8 cellular contexts compared by ENCODE assay signal in genomic region chr3:155744091-155744625, GRCh38. TPM values are rescaled to one million over a fixed set of nuclear protein-coding genes. Genes with fewer than 3 reads are reported as not detected.
A peak's percentile ranks its signal among the peaks of the same experiment; 100 is the strongest.
DNase-seq lines count a peak whose midpoint lies in the region; ATAC-seq and TF ChIP-seq lines count a peak whose summit lies in the region.

No MANE protein-coding gene starts in this region.

- H3K27ac ChIP-seq in WERI-Rb-1 = peak overlapping the region; percentile 46

- no peaks in the 10 kb centered on the region for H3K27me3 ChIP-seq in WERI-Rb-1 (ENCODE audit: insufficient read depth, low read depth, severe bottlenecking)

- intact Hi-C loops in lower leg skin (cut with DNase I; ENCODE audit: low total_unique reads) = no loop called here

- TF ChIP-seq CTCF in WERI-Rb-1 (IDR thresholded peaks at IDR 0.05; ENCODE audit: low read depth, low read length) (no peak), lower leg skin (IDR thresholded peaks at IDR 0.05) (no peak)

- H3K36me3 ChIP-seq in WERI-Rb-1 = no peaks in the 10 kb centered on the region

- ATAC-seq in HG02588 (IDR thresholded peaks at IDR 0.05; ENCODE audit: unreplicated experiment) = peak; percentile 45

- no peaks in the 10 kb centered on the region for H3K9me3 ChIP-seq in WERI-Rb-1 (ENCODE audit: severe bottlenecking)

- WGBS in lower leg skin, 2 donors = 1% methylated on average over 25 to 31 of the region's 46 CpGs

- DNase-seq in NCI-H1694 (lab: John Stamatoyannopoulos, UW) = peak; percentile 32
- DNase-seq in WERI-Rb-1 = peak; percentile 85
- DNase-seq in cerebellum (ENCODE audit: low spot score) = peak; percentile 56
- peak in 1 of 2 donors; percentile 87 for DNase-seq in lower leg skin (ENCODE audit: low spot score in 2 of 2)
- peak in 2 of 3 donors; percentile 25 to 31 for DNase-seq in stimulated activated CD4-positive, alpha-beta T cell treated with anti-CD3 and anti-CD28 coated beads, TNF-alpha, amount 100 ng/mL, for 48 hours (ENCODE audit: low read depth in 3 of 3)
- no peak for DNase-seq in epidermal melanocyte (ENCODE audit: insufficient read length, low spot score)

- H3K4me3 ChIP-seq in GM08714 (ENCODE audit: low read length) = peak overlapping the region; percentile 65
- peak overlapping the region; percentile 87 for H3K4me3 ChIP-seq in WERI-Rb-1 (ENCODE audit: low read depth, low read length)
- H3K4me3 ChIP-seq in lower leg skin (ENCODE audit: low read depth, poor library complexity, severe bottlenecking) = peak overlapping the region; percentile 51

- TF ChIP-seq POLR2A in lower leg skin (IDR thresholded peaks at IDR 0.05) = no peak

RNA-seq across cellular contexts. Expression of gene PLCH1, which starts 0.7 kb away (rescaled TPM):
- total RNA-seq in cerebellum = 25.0 TPM
- total RNA-seq in lower leg skin = 1 to 10 TPM in 1 of 4 donors, under 1 TPM in 3; 0.55 to 1.2 (median 0.79) TPM

Comparison
In these comparisons a context has a peak if more than half of its experiments do, and no peak if none do; other contexts are left out.
1. RNA of gene PLCH1, which starts 0.7 kb away (total RNA-seq): 25.0 TPM in cerebellum (single experiment); 0.55 to 1.2 TPM in lower leg skin; every median in the first group is over 10 times any median in the second.
2. Peak in every context shown above with its lines, with median percentiles within 50 percentile points of each other: H3K4me3 ChIP-seq.